Comparison of ENCODE assay signal across 9 cellular contexts in genomic region chr6:11537229-11538048, GRCh38. TPM values are rescaled to one million over a fixed set of nuclear protein-coding genes. Genes with fewer than 3 reads are reported as not detected.
A peak's percentile ranks its signal among the peaks of the same experiment; 100 is the strongest.
DNase-seq lines count a peak whose midpoint lies in the region; ATAC-seq and TF ChIP-seq lines count a peak whose summit lies in the region.
"Had no signal": no experiment of that assay in that cellular context is flagged by ENCODE, and none has a peak within 500 bp of the region (broad histone marks: within the 10 kb centered on the region; RNA-seq: fewer than 3 reads in every experiment).

Gene TMEM170B (plus strand): TSS chr6:11537749. CDS start chr6:11538278, 529 bp downstream.

- H3K4me1 Mint-ChIP-seq in activated CD4-positive, alpha-beta T cell treated with anti-CD3 and anti-CD28 coated beads, Interleukin-2, amount 10 ng/mL, durations not matched to agents 24 days and 14 days, result peaks cover 4% of the 10 kb centered on the region

- H3K4me3 ChIP-seq in colonic mucosa, result peak within 1 kb of the TSS; percentile 83
- H3K4me3 ChIP-seq in left lung, result peak within 1 kb of the TSS; percentile 82 to 93

- DNase-seq in C1 segment of cervical spinal cord (lab: John Stamatoyannopoulos, UW), result peak; percentile 86 to 98 (median 95)
- peak; percentile 51 for DNase-seq in NCI-H524 treated with DMSO at 0.1 percent for 48 hours (lab: John Stamatoyannopoulos, UW)
- DNase-seq in activated CD4-positive, alpha-beta T cell treated with anti-CD3 and anti-CD28 coated beads, Interleukin-2, amount 10 ng/mL, durations not matched to agents 24 days and 14 days, result peak; percentile 97
- DNase-seq in colonic mucosa, result peak; percentile 93
- DNase-seq in left lung, result peak; percentile 95 to 100
- DNase-seq in stimulated activated CD4-positive, alpha-beta T cell treated with anti-CD3 and anti-CD28 coated beads, Interleukin-2, amount 100 ng/mL, for 4 hours (ENCODE audit: low read depth), result peak; percentile 95

- ATAC-seq in GM19351 (IDR thresholded peaks at IDR 0.05; ENCODE audit: unreplicated experiment) (peak; percentile 97), HG03469 (IDR thresholded peaks at IDR 0.05; ENCODE audit: unreplicated experiment) (peak; percentile 94), left lung (peak; percentile 96)

- intact Hi-C loops in activated CD4-positive, alpha-beta T cell treated with anti-CD3 and anti-CD28 coated beads, Interleukin-2, amount 10 ng/mL, durations not matched to agents 24 days and 14 days (cut with micrococcal nuclease), result loop anchor here (1.0 kb wide), 1 partner anchor 444 kb away; the partner anchor contains the start of gene SMIM13
- intact Hi-C loops in colonic mucosa (cut with DNase I), result no loop called here
- intact Hi-C loops in left lung (cut with DNase I), result no loop called here

- H3K36me3 Mint-ChIP-seq in activated CD4-positive, alpha-beta T cell treated with anti-CD3 and anti-CD28 coated beads, Interleukin-2, amount 10 ng/mL, durations not matched to agents 24 days and 14 days (ENCODE audit: low read depth), result no peaks in the 10 kb centered on the region

- no peaks in the 10 kb centered on the region for H3K9me3 Mint-ChIP-seq in activated CD4-positive, alpha-beta T cell treated with anti-CD3 and anti-CD28 coated beads, Interleukin-2, amount 10 ng/mL, durations not matched to agents 24 days and 14 days

- peak within 1 kb of the TSS; percentile 38 to 88 for H3K9ac ChIP-seq in colonic mucosa (ENCODE audit: low read depth in 2 of 2, low read length in 2 of 2)

- TF ChIP-seq CTCF in colonic mucosa (IDR thresholded peaks at IDR 0.05), result no peak
- no peak for TF ChIP-seq CTCF in left lung (IDR thresholded peaks at IDR 0.05)

- H3K27me3 Mint-ChIP-seq in activated CD4-positive, alpha-beta T cell treated with anti-CD3 and anti-CD28 coated beads, Interleukin-2, amount 10 ng/mL, durations not matched to agents 24 days and 14 days, result peaks cover 61% of the 10 kb centered on the region

- no peaks in the 10 kb centered on the region for H3K27me3 ChIP-seq in colonic mucosa
- H3K27me3 ChIP-seq in left lung, result no peaks in the 10 kb centered on the region

- no peaks in the 10 kb centered on the region for H3K9me3 ChIP-seq in colonic mucosa
- no peaks in the 10 kb centered on the region for H3K9me3 ChIP-seq in left lung

- H3K36me3 ChIP-seq in colonic mucosa (no peaks in the 10 kb centered on the region), left lung (no peaks in the 10 kb centered on the region)

- H3K27ac Mint-ChIP-seq in activated CD4-positive, alpha-beta T cell treated with anti-CD3 and anti-CD28 coated beads, Interleukin-2, amount 10 ng/mL, durations not matched to agents 24 days and 14 days, result peak within 1 kb of the TSS; percentile 77

- H3K27ac ChIP-seq in colonic mucosa (peak within 1 kb of the TSS; percentile 48), left lung (peak within 1 kb of the TSS; percentile 75 to 96)
- H3K27ac ChIP-seq: epithelial cell of prostate had no signal

- H3K4me1 ChIP-seq in colonic mucosa, result no peaks in the 10 kb centered on the region
- peaks cover 0 to 45% of the 10 kb centered on the region in 2 donors for H3K4me1 ChIP-seq in left lung

- peak within 1 kb of the TSS; percentile 85 for H3K4me3 Mint-ChIP-seq in activated CD4-positive, alpha-beta T cell treated with anti-CD3 and anti-CD28 coated beads, Interleukin-2, amount 10 ng/mL, durations not matched to agents 24 days and 14 days

RNA-seq across cellular contexts. Expression of gene TMEM170B, which starts in this region (rescaled TPM):
- total RNA-seq in activated CD4-positive, alpha-beta T cell treated with anti-CD3 and anti-CD28 coated beads, Interleukin-2, amount 10 ng/mL, durations not matched to agents 24 days and 14 days, result 0.72 and 0.73 TPM in 2 replicates
- total RNA-seq in colonic mucosa (1 to 10 TPM in 1 of 2 donors, under 1 TPM in 1; 0.82 to 2.2 TPM), left lung (10 to 100 TPM in 1 of 2 donors, 1 to 10 TPM in 1; 5.4 to 10.1 TPM)

Comparison
In these comparisons a context has a peak if more than half of its experiments do, and no peak if none do; other contexts are left out.
1. Peak in every context shown above with its lines: DNase-seq, ATAC-seq, H3K4me3 ChIP-seq and H3K27ac ChIP-seq.
2. Peak in DNase-seq in activated CD4-positive, alpha-beta T cell treated with anti-CD3 and anti-CD28 coated beads, Interleukin-2, amount 10 ng/mL, durations not matched to agents 24 days and 14 days; RNA of the gene not detected or under 1 TPM.